16 cellular contexts compared by ENCODE assay signal in the genomic region with DNA sequence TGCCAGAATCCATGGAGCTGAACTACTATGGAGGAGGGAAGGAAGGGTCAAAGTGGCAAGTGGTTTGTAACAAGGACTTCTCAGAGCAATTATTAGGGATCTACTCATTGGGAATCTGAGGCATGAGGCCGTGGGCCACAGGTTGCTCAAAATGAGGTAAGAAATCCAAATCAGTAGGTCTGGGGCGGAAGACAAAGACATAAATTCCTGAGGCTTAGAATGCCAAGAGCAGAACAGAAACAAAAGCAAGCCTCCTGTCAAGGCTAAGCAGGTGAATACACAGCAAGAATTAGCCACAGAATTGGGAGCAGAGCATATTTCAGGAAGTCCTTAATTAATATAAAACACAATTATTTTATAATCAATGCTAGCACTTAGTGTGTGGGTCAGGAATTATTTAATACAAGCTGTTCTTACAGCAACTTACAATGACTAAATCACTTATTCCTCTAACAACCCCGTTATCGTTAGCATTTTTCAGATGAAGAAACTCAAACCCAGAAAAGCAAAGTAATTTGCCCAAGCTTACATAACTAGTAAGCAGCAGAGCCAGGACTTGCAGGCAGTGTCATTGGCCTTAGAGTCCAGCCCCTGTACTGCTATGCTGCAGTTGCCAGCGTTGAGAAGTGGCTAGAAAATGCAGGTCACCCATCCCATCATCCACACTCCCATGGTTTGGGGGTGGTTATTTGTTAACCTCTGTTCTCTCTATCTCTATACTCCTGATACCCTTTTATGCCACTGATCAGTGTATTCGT. TPM values are rescaled to one million over a fixed set of nuclear protein-coding genes. Genes with fewer than 3 reads are reported as not detected.
DNase-seq lines count a peak whose midpoint lies in the region; ATAC-seq, FAIRE-seq and TF ChIP-seq lines count a peak whose summit lies in the region.
"Not testable (repeated sequence)": the region's sequence is repeated elsewhere in the genome, so short reads cannot be mapped to it uniquely, and the experiment has no call there.
"Had no signal": no experiment of that assay in that cellular context is flagged by ENCODE, and none has a peak within 500 bp of the region (broad histone marks: within the 10 kb centered on the region; RNA-seq: fewer than 3 reads in every experiment).

No MANE protein-coding gene starts in this region.

- H3K4me3 ChIP-seq in H1 (ENCODE audit: extremely low read depth in 1 of 4, insufficient read depth in 2 of 4, low read depth in 3 of 4, low read length in 4 of 4); heart right ventricle; right cardiac atrium (ENCODE audit: low read length); right lobe of liver; aorta (ENCODE audit: low read length in 2 of 2): not testable (repeated sequence)

- not testable (repeated sequence) for H3K4me1 Mint-ChIP-seq in WTC11

- H3K27me3 ChIP-seq in H1 (replicated peaks in 1 of 4; ENCODE audit: control insufficient read depth in 3 of 4, extremely low read depth in 1 of 4, insufficient read depth in 3 of 4, low read length in 3 of 4); heart right ventricle; right cardiac atrium (ENCODE audit: control insufficient read depth, insufficient read depth); right lobe of liver; aorta (ENCODE audit: control insufficient read depth in 1 of 2, insufficient read depth in 2 of 2, low read length in 1 of 2): not testable (repeated sequence)

- not testable (repeated sequence) for H3K56ac ChIP-seq in H1 (replicated peaks; ENCODE audit: insufficient read length, low read depth, low read length)

- not testable (repeated sequence) for TF ChIP-seq RAD21 in H1 (IDR thresholded peaks at IDR 0.05 in 1 of 2, conservative IDR thresholded peaks at IDR 0.05 in 1 of 2; ENCODE audit: low read depth in 2 of 2, low read length in 2 of 2)

- not testable (repeated sequence) for H3K9me3 ChIP-seq in H1 (ENCODE audit: insufficient read depth in 2 of 2, low read depth in 1 of 2, low read length in 1 of 2); heart right ventricle; right cardiac atrium (ENCODE audit: control insufficient read depth, low read length); right lobe of liver; aorta (ENCODE audit: control insufficient read depth, low read length)

- not testable (repeated sequence) for H2BK120ac ChIP-seq in H1 (replicated peaks; ENCODE audit: low read depth, low read length)

- not testable (repeated sequence) for H4K8ac ChIP-seq in H1 (ENCODE audit: extremely low read depth, insufficient read depth, low read length)

- not testable (repeated sequence) for H3K36me3 ChIP-seq in H1 (ENCODE audit: control insufficient read depth in 2 of 4, insufficient read depth in 4 of 4, low read length in 3 of 4); heart right ventricle; right lobe of liver; aorta (ENCODE audit: control insufficient read depth in 1 of 2, insufficient read depth in 2 of 2, low read length in 1 of 2)

- CTCF ChIA-PET in WTC11 (lab: Charles Lee); H1 (lab: Charles Lee; ENCODE audit: partially characterized antibody): not testable (repeated sequence)

- H3K4me3 Mint-ChIP-seq in WTC11: not testable (repeated sequence)

- H3K4me1 ChIP-seq in H1 (replicated peaks in 1 of 4; ENCODE audit: control insufficient read depth in 3 of 4, insufficient read depth in 4 of 4, low read length in 3 of 4); heart right ventricle; right cardiac atrium (ENCODE audit: control insufficient read depth, insufficient read depth, low read length); right lobe of liver; aorta (ENCODE audit: control insufficient read depth in 1 of 2, insufficient read depth in 2 of 2, low read length in 2 of 2): not testable (repeated sequence)

- POLR2A ChIA-PET in WTC11 (lab: Charles Lee); H1 (lab: Charles Lee; ENCODE audit: partially characterized antibody): not testable (repeated sequence)

- not testable (repeated sequence) for H3K79me2 ChIP-seq in H1 (ENCODE audit: control insufficient read depth in 1 of 2, insufficient read depth in 2 of 2, low read length in 2 of 2)

- not testable (repeated sequence) for H2BK12ac ChIP-seq in H1 (ENCODE audit: low read depth, low read length)

- H3K14ac ChIP-seq in H1 (ENCODE audit: insufficient read length): not testable (repeated sequence)

- not testable (repeated sequence) for H2AK5ac ChIP-seq in H1 (ENCODE audit: low read depth, low read length)

- H3K9ac ChIP-seq in H1 (replicated peaks in 1 of 4; ENCODE audit: extremely low read depth in 1 of 4, low read depth in 3 of 4, low read length in 3 of 4): not testable (repeated sequence)

- TF ChIP-seq EP300 in H1 (IDR thresholded peaks at IDR 0.05; ENCODE audit: borderline replicate concordance in 1 of 2, low read depth in 2 of 2, low read length in 2 of 2): not testable (repeated sequence)

- H3K23me2 ChIP-seq in H1 (ENCODE audit: low read depth, low read length): not testable (repeated sequence)

- intact Hi-C loops in Right ventricle myocardium inferior (cut with DNase I); heart right ventricle (cut with DNase I); right cardiac atrium (cut with DNase I); right lobe of liver (cut with DNase I); aorta (cut with DNase I): not testable (repeated sequence)

- not testable (repeated sequence) for H2BK15ac ChIP-seq in H1 (ENCODE audit: low read length)

- not testable (repeated sequence) for H3K4me2 ChIP-seq in H1 (ENCODE audit: insufficient read depth in 1 of 2, low read depth in 2 of 2, low read length in 2 of 2)

- not testable (repeated sequence) for DNase-seq in WTC11 (ENCODE audit: low spot score); H1 (ENCODE audit: low read depth in 1 of 2, low spot score in 2 of 2); Right ventricle myocardium inferior (ENCODE audit: missing footprints); heart right ventricle; right cardiac atrium; aorta
- DNase-seq in right lobe of liver: peak in 1 of 3 donors; percentile 47

- ATAC-seq in WTC11 (peak; percentile 64), Right ventricle myocardium inferior (peak; percentile 77), heart right ventricle (peak in 5 of 8 donors; percentile 28 to 55 (median 46)), right cardiac atrium (peak; percentile 72 to 81), right lobe of liver (peak; percentile 61 to 89 (median 78)), aorta (ENCODE audit: low FRiP score) (peak; percentile 19)

- WGBS in H1 (ENCODE audit: extremely low coverage in 1 of 2, insufficient coverage in 1 of 2, insufficient read length in 1 of 2, insufficient replicate concordance in 2 of 2, low coverage in 1 of 2, low lambda C conversion rate in 2 of 2, missing lambda C conversion rate in 1 of 2), 2 experiments: 92% methylated on average over 3 of the region's 6 CpGs; no CpG with 5 or more reads in 1 of the 2 experiments
- 57 to 80% methylated on average over 3 to 4 of the region's 6 CpGs for WGBS in heart right ventricle, 2 donors
- 69% methylated on average over 4 of the region's 6 CpGs for WGBS in right cardiac atrium
- WGBS in right lobe of liver (ENCODE audit: insufficient coverage, low coverage, low lambda C conversion rate, missing lambda C conversion rate): 41% methylated on average over 2 of the region's 6 CpGs
- WGBS in aorta, 2 donors: 77 to 90% methylated on average over 4 of the region's 6 CpGs

- H2BK20ac ChIP-seq in H1 (ENCODE audit: low read length): not testable (repeated sequence)

- not testable (repeated sequence) for H3K18ac ChIP-seq in H1 (ENCODE audit: extremely low read depth, low read length)

- not testable (repeated sequence) for H4K91ac ChIP-seq in H1 (replicated peaks; ENCODE audit: insufficient read length, low read length)

- H3K79me1 ChIP-seq in H1 (ENCODE audit: low read depth, low read length): not testable (repeated sequence)

- H3K27ac Mint-ChIP-seq in WTC11: not testable (repeated sequence)

- H3K9me3 Mint-ChIP-seq in WTC11: not testable (repeated sequence)

- not testable (repeated sequence) for H3K4ac ChIP-seq in H1 (replicated peaks; ENCODE audit: insufficient read length, low read depth, low read length)

- peak; percentile 78 for FAIRE-seq in H1 (lab: Jason Lieb, UNC)

- TF ChIP-seq POLR2A in H1 (IDR thresholded peaks at IDR 0.05; ENCODE audit: control extremely low read depth in 1 of 2, low read depth in 2 of 2, low read length in 2 of 2); right lobe of liver (IDR thresholded peaks at IDR 0.05): not testable (repeated sequence)

- not testable (repeated sequence) for H3K36me3 Mint-ChIP-seq in WTC11

- TF ChIP-seq CTCF in WTC11 (IDR thresholded peaks at IDR 0.05); H1 (IDR thresholded peaks at IDR 0.05; ENCODE audit: control extremely low read depth in 1 of 3, insufficient read depth in 1 of 3, low read depth in 1 of 3, low read length in 3 of 3); heart right ventricle (IDR thresholded peaks at IDR 0.05); right lobe of liver (IDR thresholded peaks at IDR 0.05): not testable (repeated sequence)

- H3K27me3 Mint-ChIP-seq in WTC11 (ENCODE audit: low read depth): not testable (repeated sequence)

- not testable (repeated sequence) for H4K5ac ChIP-seq in H1 (ENCODE audit: insufficient read length, low read depth, low read length)

- not testable (repeated sequence) for H2AFZ ChIP-seq in H1 (ENCODE audit: low read length)

- H3K27ac ChIP-seq in H1 (ENCODE audit: low read depth, low read length); heart right ventricle; right cardiac atrium (ENCODE audit: low read length); right lobe of liver; aorta (ENCODE audit: low read depth in 1 of 2, low read length in 2 of 2): not testable (repeated sequence)

- H3K23ac ChIP-seq in H1 (ENCODE audit: insufficient read length): not testable (repeated sequence)

- H2BK5ac ChIP-seq in H1 (ENCODE audit: low read depth, low read length): not testable (repeated sequence)

- not testable (repeated sequence) for H4K20me1 ChIP-seq in H1 (replicated peaks in 1 of 2; ENCODE audit: control insufficient read depth in 1 of 2, insufficient read depth in 2 of 2, low read length in 2 of 2)

RNA-seq across cellular contexts. Expression of a gene that starts 40.3 kb away (rescaled TPM):
- total RNA-seq in WTC11 (2021) (2.4 to 3.0 TPM (median 2.9 TPM) in 3 replicates), Right ventricle myocardium inferior (not detected), heart right ventricle (under 1 TPM in 2 of 10 donors, not detected in 8; 0.13 TPM), right cardiac atrium (under 1 TPM in 1 of 4 donors, not detected in 3; 0.19 TPM), right lobe of liver (under 1 TPM in 4 of 6 experiments, not detected in 2; 0.22 to 0.44 (median 0.36) TPM), aorta (under 1 TPM in 1 of 2 donors, not detected in 1; 0.99 TPM)
- 0.61 and 0.86 TPM in 2 replicates for total RNA-seq in H1 (2021; fragmentation: NEBNext Ultra II Directional; extraction: Animal tissue kit (Norgen Biotek cat#: 25700))
- polyA plus RNA-seq in H1 (2011; rRNA removed) (0.06 TPM in 1 of 2 replicates, not detected in the other), heart right ventricle (under 1 TPM in 1 of 2 donors, not detected in 1; 0.01 TPM), right cardiac atrium (0.02 TPM), aorta (not detected)
- 0.10 TPM for polyA plus RNA-seq in H1 (2011; cell fraction: cytosol; rRNA removed)
- not detected for polyA plus RNA-seq in H1 (2011; cell fraction: nucleus; rRNA removed)
- 0.13 to 1.0 TPM (median 0.23 TPM) in 4 replicates for polyA plus RNA-seq in H1 (2012, experiment 1 of 2)
- polyA plus RNA-seq in H1 (2012, experiment 2 of 2): not detected
- polyA plus RNA-seq in H1 (2013, experiment 1 of 2): 0.69 TPM
- polyA plus RNA-seq in H1 (2013, experiment 2 of 2): 0.66 TPM
- polyA minus RNA-seq in H1 (2011; rRNA and poly(A)+ RNA removed): not detected in 2 replicates
- polyA minus RNA-seq in H1 (2011; cell fraction: cytosol; rRNA and poly(A)+ RNA removed): not detected
- not detected for polyA minus RNA-seq in H1 (2011; cell fraction: nucleus; rRNA and poly(A)+ RNA removed)
- total RNA-seq: A673; CD4-positive, alpha-beta memory T cell; Daoy; G401 had no signal
- polyA plus RNA-seq: AG04450, CD14-positive monocyte had no signal

RNA-seq across cellular contexts. Expression of a gene that starts 53.7 kb away (rescaled TPM):
- total RNA-seq in WTC11 (2021): 0.31 to 0.44 TPM in 2 of 3 replicates, not detected in the other
- total RNA-seq in H1 (2021; fragmentation: NEBNext Ultra II Directional; extraction: Animal tissue kit (Norgen Biotek cat#: 25700)): not detected in 2 replicates
- polyA plus RNA-seq in H1 (2011; rRNA removed): 0.12 TPM in 1 of 2 replicates, not detected in the other
- not detected for polyA plus RNA-seq in H1 (2011; cell fraction: cytosol; rRNA removed)
- polyA plus RNA-seq in H1 (2011; cell fraction: nucleus; rRNA removed): 0.64 TPM
- polyA plus RNA-seq in H1 (2012, experiment 1 of 2): not detected in 4 replicates
- not detected for polyA plus RNA-seq in H1 (2012, experiment 2 of 2)
- not detected for polyA plus RNA-seq in H1 (2013, experiment 1 of 2)
- 0.06 TPM for polyA plus RNA-seq in H1 (2013, experiment 2 of 2)
- polyA minus RNA-seq in H1 (2011; rRNA and poly(A)+ RNA removed): 2.3 and 3.0 TPM in 2 replicates
- not detected for polyA minus RNA-seq in H1 (2011; cell fraction: cytosol; rRNA and poly(A)+ RNA removed)
- 6.4 TPM for polyA minus RNA-seq in H1 (2011; cell fraction: nucleus; rRNA and poly(A)+ RNA removed)
- not detected for total RNA-seq in Right ventricle myocardium inferior
- under 1 TPM in 1 of 10 donors, not detected in 9; 0.40 TPM for total RNA-seq in heart right ventricle
- polyA plus RNA-seq in heart right ventricle: not detected
- total RNA-seq in right cardiac atrium: not detected
- not detected for polyA plus RNA-seq in right cardiac atrium
- not detected for total RNA-seq in right lobe of liver
- total RNA-seq in aorta: 1 to 10 TPM in 1 of 2 donors, under 1 TPM in 1; 0.69 to 1.0 TPM
- not detected for polyA plus RNA-seq in aorta
- total RNA-seq: A673; CD8-positive, alpha-beta memory T cell; Daoy; G401; GM12878 had no signal
- polyA plus RNA-seq: AG04450; CD14-positive monocyte; CD4-positive, alpha-beta memory T cell; CD4-positive, CD25-positive, alpha-beta regulatory T cell; CD8-positive, alpha-beta memory T cell; GM12878 had no signal

Comparison
In these comparisons a context has a peak if more than half of its experiments do, and no peak if none do; other contexts are left out.
1. ATAC-seq: peak in every context shown above with its lines; median percentile 78 in right lobe of liver; 77 in Right ventricle myocardium inferior; 76 in right cardiac atrium; 64 in WTC11; 46 in heart right ventricle; 19 in aorta.